Comparison of ENCODE assay signal across 7 cellular contexts in the genomic region with DNA sequence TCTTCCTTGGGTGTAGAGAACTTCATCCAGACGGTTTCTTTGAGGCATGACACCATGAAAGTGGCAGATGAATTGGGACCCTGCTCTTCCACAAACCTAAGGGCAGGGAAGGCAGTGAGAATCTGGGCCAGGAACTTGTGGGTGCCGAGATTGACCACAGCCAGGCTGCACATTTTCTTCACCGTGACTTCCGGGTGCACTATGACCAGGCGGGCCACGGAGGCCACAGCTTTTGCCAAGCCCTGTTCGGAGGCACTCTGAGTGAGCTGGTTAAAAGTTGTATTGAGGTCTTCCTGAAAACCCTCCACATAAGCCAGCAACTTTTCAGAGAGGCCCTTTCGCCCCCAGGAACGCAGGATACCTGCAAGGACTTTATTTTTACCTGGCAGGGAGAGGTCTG.
"Had no signal": no experiment of that assay in that cellular context is flagged by ENCODE, and none has a peak within 500 bp of the region (broad histone marks: within the 10 kb centered on the region; RNA-seq: fewer than 3 reads in every experiment).

No MANE protein-coding gene starts in this region.

- H3K4me2 ChIP-seq: GM23338 had no signal

- H3K4me3 Mint-ChIP-seq: GM23338, H9 had no signal

- H2AFZ ChIP-seq: GM23338 had no signal

- FAIRE-seq: H1, H54, HTR-8/SVneo had no signal

- ATAC-seq: GM23338 had no signal

- H3K4me3 ChIP-seq: GM23338 had no signal

- DNase-seq: H9, HCEC 1CT, IMR-90 had no signal

- H3K27ac Mint-ChIP-seq: GM23338, H9 had no signal
